Comparison of ENCODE assay signal across 9 cellular contexts in the genomic region with DNA sequence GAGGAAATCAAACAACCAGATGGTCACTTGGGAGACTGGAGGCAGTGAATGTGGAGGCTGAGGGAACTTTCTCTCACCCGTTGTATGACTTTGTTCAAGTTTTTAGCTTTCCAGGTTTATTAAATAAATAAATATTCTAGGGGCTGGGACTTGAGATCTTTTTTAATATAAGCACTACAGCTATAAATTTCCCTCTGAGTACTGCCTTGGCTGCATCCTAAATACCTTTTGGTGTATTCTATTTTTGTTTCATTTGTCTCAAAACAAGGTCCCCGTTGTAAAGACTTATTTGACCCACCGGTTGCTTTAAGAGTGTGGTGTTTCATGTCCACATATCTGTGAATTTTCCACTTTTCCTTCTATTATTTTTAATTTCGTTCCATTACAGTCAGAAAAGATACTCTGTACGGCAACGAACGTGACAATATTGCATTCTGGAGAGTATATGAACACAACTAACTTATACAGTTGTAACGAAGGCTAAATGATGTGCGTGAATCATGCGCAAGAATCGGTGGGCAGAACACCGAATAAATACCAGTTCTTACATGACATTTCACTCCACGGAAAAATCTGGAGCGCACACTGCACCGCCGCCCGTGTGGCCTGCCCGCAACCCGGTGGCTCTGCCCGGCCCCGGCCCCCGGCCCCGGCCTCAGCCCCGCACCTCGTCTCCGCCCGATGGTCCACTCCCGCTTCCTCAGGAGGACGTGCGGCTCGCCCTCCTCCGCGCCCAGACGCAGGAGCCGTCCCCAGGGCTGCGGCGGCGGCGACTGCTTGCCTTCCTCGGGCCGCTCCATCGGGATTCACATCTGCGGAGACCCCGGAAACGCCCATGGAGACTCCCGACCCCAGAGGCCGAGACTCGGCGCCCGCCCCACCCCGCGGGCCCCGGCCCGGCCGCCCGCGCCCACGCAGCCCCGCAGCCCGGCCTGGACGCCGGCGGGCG. TPM values are rescaled to one million over a fixed set of nuclear protein-coding genes. Genes with fewer than 3 reads are reported as not detected.
A peak's percentile ranks its signal among the peaks of the same experiment; 100 is the strongest.
DNase-seq lines count a peak whose midpoint lies in the region; ATAC-seq, FAIRE-seq and TF ChIP-seq lines count a peak whose summit lies in the region.
"Had no signal": no experiment of that assay in that cellular context is flagged by ENCODE, and none has a peak within 500 bp of the region (broad histone marks: within the 10 kb centered on the region; RNA-seq: fewer than 3 reads in every experiment).

No MANE protein-coding gene starts in this region.

- no peak overlapping the region for H3K56ac ChIP-seq in H1 (replicated peaks; ENCODE audit: insufficient read length, low read depth, low read length)

- no peak overlapping the region for H3K4ac ChIP-seq in H1 (replicated peaks; ENCODE audit: insufficient read length, low read depth, low read length)

- TF ChIP-seq POLR2A in H1 (IDR thresholded peaks at IDR 0.05; ENCODE audit: control extremely low read depth in 1 of 2, low read depth in 2 of 2, low read length in 2 of 2), result no peak

- no peak overlapping the region for H3K18ac ChIP-seq in H1 (ENCODE audit: extremely low read depth, low read length)

- TF ChIP-seq RAD21 in H1 (IDR thresholded peaks at IDR 0.05 in 1 of 2, conservative IDR thresholded peaks at IDR 0.05 in 1 of 2; ENCODE audit: low read depth in 2 of 2, low read length in 2 of 2), result no peak

- H3K4me1 ChIP-seq in RWPE2 (ENCODE audit: insufficient read depth, poor library complexity, severe bottlenecking) (no peaks in the 10 kb centered on the region), H1 (replicated peaks in 1 of 4; ENCODE audit: control insufficient read depth in 3 of 4, insufficient read depth in 4 of 4, low read length in 3 of 4) (peaks cover 2 to 9% (median 8%) of the 10 kb centered on the region in 4 experiments), muscle layer of colon (ENCODE audit: insufficient read depth, low read length) (peaks cover 18% of the 10 kb centered on the region)

- H2AFZ ChIP-seq in H1 (ENCODE audit: low read length), result no peak overlapping the region

- no peak overlapping the region for H4K5ac ChIP-seq in H1 (ENCODE audit: insufficient read length, low read depth, low read length)

- FAIRE-seq in H1 (lab: Jason Lieb, UNC), result no peak

- 53% methylated on average over 12 of the region's 64 CpGs; no CpG with 5 or more reads in 1 of the 2 experiments for WGBS in H1 (ENCODE audit: extremely low coverage in 1 of 2, insufficient coverage in 1 of 2, insufficient read length in 1 of 2, insufficient replicate concordance in 2 of 2, low coverage in 1 of 2, low lambda C conversion rate in 2 of 2, missing lambda C conversion rate in 1 of 2), 2 experiments

- H3K9ac ChIP-seq in H1 (replicated peaks in 1 of 4; ENCODE audit: extremely low read depth in 1 of 4, low read depth in 3 of 4, low read length in 3 of 4) (peak overlapping the region; percentile 5 to 79 (median 59); a peak in 5 of 7 replicates), muscle layer of colon (ENCODE audit: low read length) (no peak overlapping the region)

- H3K36me3 ChIP-seq in RWPE2 (ENCODE audit: low read depth) (peaks cover 16% of the 10 kb centered on the region), H1 (ENCODE audit: control insufficient read depth in 2 of 4, insufficient read depth in 4 of 4, low read length in 3 of 4) (peaks cover 0 to 6% (median 1%) of the 10 kb centered on the region in 4 experiments; a peak in 2 of 8 replicates), muscle layer of colon (ENCODE audit: insufficient read depth, low read length) (no peaks in the 10 kb centered on the region)

- H3K9me3 ChIP-seq in RWPE2 (ENCODE audit: severe bottlenecking) (peaks cover 7% of the 10 kb centered on the region), H1 (ENCODE audit: insufficient read depth in 2 of 2, low read depth in 1 of 2, low read length in 1 of 2) (peaks cover 0 to 3% of the 10 kb centered on the region in 2 experiments; a peak in 1 of 4 replicates), muscle layer of colon (ENCODE audit: low read length) (no peaks in the 10 kb centered on the region)

- H2AK5ac ChIP-seq in H1 (ENCODE audit: low read depth, low read length), result no peak overlapping the region

- H3K14ac ChIP-seq in H1 (ENCODE audit: insufficient read length), result no peak overlapping the region

- ATAC-seq in HG02981 (IDR thresholded peaks at IDR 0.05; ENCODE audit: unreplicated experiment) (peak; percentile 18), RWPE2 (ENCODE audit: low read depth) (no peak)
- ATAC-seq: HCT116 had no signal

- H3K27me3 ChIP-seq in RWPE2 (ENCODE audit: insufficient read depth, poor library complexity, severe bottlenecking) (no peaks in the 10 kb centered on the region), H1 (replicated peaks in 1 of 4; ENCODE audit: control insufficient read depth in 3 of 4, extremely low read depth in 1 of 4, insufficient read depth in 3 of 4, low read length in 3 of 4) (no peaks in the 10 kb centered on the region), muscle layer of colon (ENCODE audit: control insufficient read depth in 1 of 2, insufficient read depth in 2 of 2, low read length in 2 of 2) (no peaks in the 10 kb centered on the region)

- POLR2A ChIA-PET in H1 (lab: Charles Lee; ENCODE audit: partially characterized antibody), result interaction anchor here (0.6 to 2.8 kb wide), 14 partner anchors 9 to 157 kb away, joined by 3 to 8 read pairs (median 4); a partner anchor contains a TSS

- H3K79me1 ChIP-seq in H1 (ENCODE audit: low read depth, low read length), result 0 out of 2 replicates have a peak, but pooled peaks cover 2% of the 10 kb centered on the region

- H3K27ac ChIP-seq in RWPE2 (ENCODE audit: poor library complexity, severe bottlenecking) (peak overlapping the region; percentile 70), H1 (ENCODE audit: low read depth, low read length) (no peak overlapping the region), muscle layer of colon (ENCODE audit: low read depth, low read length) (peak overlapping the region; percentile 80)

- no peaks in the 10 kb centered on the region for H4K20me1 ChIP-seq in H1 (replicated peaks in 1 of 2; ENCODE audit: control insufficient read depth in 1 of 2, insufficient read depth in 2 of 2, low read length in 2 of 2)

- H3K23me2 ChIP-seq in H1 (ENCODE audit: low read depth, low read length), result peaks cover 12% of the 10 kb centered on the region

- no peak overlapping the region for H2BK15ac ChIP-seq in H1 (ENCODE audit: low read length)

- no peak overlapping the region for H2BK5ac ChIP-seq in H1 (ENCODE audit: low read depth, low read length)

- peak overlapping the region; percentile 85 for H4K8ac ChIP-seq in H1 (ENCODE audit: extremely low read depth, insufficient read depth, low read length)

- no peak overlapping the region for H2BK20ac ChIP-seq in H1 (ENCODE audit: low read length)

- CTCF ChIA-PET in H1 (lab: Charles Lee; ENCODE audit: partially characterized antibody), result interaction anchor here (1.3 kb wide), 1 partner anchor 18 kb away, joined by 6 read pairs; no protein-coding TSS in a partner anchor

- no peak overlapping the region for H2BK120ac ChIP-seq in H1 (replicated peaks; ENCODE audit: low read depth, low read length)

- no peak overlapping the region for H2BK12ac ChIP-seq in H1 (ENCODE audit: low read depth, low read length)

- H3K4me3 ChIP-seq in RWPE2 (ENCODE audit: severe bottlenecking) (peak overlapping the region; percentile 51), H1 (ENCODE audit: extremely low read depth in 1 of 4, insufficient read depth in 2 of 4, low read depth in 3 of 4, low read length in 4 of 4) (peak overlapping the region; percentile 64 to 89 (median 72)), muscle layer of colon (ENCODE audit: low read depth in 1 of 2, low read length in 2 of 2) (peak overlapping the region; percentile 66 to 77)

- no peak overlapping the region for H4K91ac ChIP-seq in H1 (replicated peaks; ENCODE audit: insufficient read length, low read length)

- peak overlapping the region; percentile 86 to 99 for H3K4me2 ChIP-seq in H1 (ENCODE audit: insufficient read depth in 1 of 2, low read depth in 2 of 2, low read length in 2 of 2)

- peaks cover 3 to 14% of the 10 kb centered on the region in 2 experiments; a peak in 2 of 4 replicates for H3K79me2 ChIP-seq in H1 (ENCODE audit: control insufficient read depth in 1 of 2, insufficient read depth in 2 of 2, low read length in 2 of 2)

- no peak overlapping the region for H3K23ac ChIP-seq in H1 (ENCODE audit: insufficient read length)

- no peak for TF ChIP-seq EP300 in H1 (IDR thresholded peaks at IDR 0.05; ENCODE audit: borderline replicate concordance in 1 of 2, low read depth in 2 of 2, low read length in 2 of 2)

- peak; percentile 11 for DNase-seq in stimulated activated CD4-positive, alpha-beta T cell treated with anti-CD3 and anti-CD28 coated beads, Interleukin-1b, Interleukin-23, amount 100 ng/mL, for 48 hours
- DNase-seq in stimulated activated CD4-positive, alpha-beta T cell treated with anti-CD3 and anti-CD28 coated beads, Interleukin-12 subunit alpha, Interleukin-12 subunit beta, amount 100 ng/mL, for 4 hours, result no peak
- no peak for DNase-seq in RWPE2 (ENCODE audit: low spot score)
- no peak for DNase-seq in H1 (ENCODE audit: low read depth in 1 of 2, low spot score in 2 of 2)
- no peak for DNase-seq in DMS153 (lab: John Stamatoyannopoulos, UW)
- no peak for DNase-seq in NCI-H2196 (lab: John Stamatoyannopoulos, UW; ENCODE audit: unreplicated experiment)

- TF ChIP-seq CTCF in RWPE2 (IDR thresholded peaks at IDR 0.05; ENCODE audit: poor library complexity, severe bottlenecking), result no peak
- TF ChIP-seq CTCF in H1 (IDR thresholded peaks at IDR 0.05; ENCODE audit: control extremely low read depth in 1 of 3, insufficient read depth in 1 of 3, low read depth in 1 of 3, low read length in 3 of 3), result no peak

RNA-seq across cellular contexts. Expression of a gene that starts 0.6 kb away (rescaled TPM):
- 44.6 and 45.2 TPM in 2 replicates for total RNA-seq in H1 (2021; fragmentation: NEBNext Ultra II Directional; extraction: Animal tissue kit (Norgen Biotek cat#: 25700))
- 31.4 and 58.8 TPM in 2 replicates for polyA plus RNA-seq in H1 (2011; rRNA removed)
- 46.5 TPM for polyA plus RNA-seq in H1 (2011; cell fraction: cytosol; rRNA removed)
- 107 TPM for polyA plus RNA-seq in H1 (2011; cell fraction: nucleus; rRNA removed)
- 34.1 to 36.9 TPM (median 35.8 TPM) in 4 replicates for polyA plus RNA-seq in H1 (2012, experiment 1 of 2)
- 34.9 TPM for polyA plus RNA-seq in H1 (2012, experiment 2 of 2)
- polyA plus RNA-seq in H1 (2013, experiment 1 of 2), result 26.8 TPM
- 25.1 TPM for polyA plus RNA-seq in H1 (2013, experiment 2 of 2)
- 82.5 and 105 TPM in 2 replicates for polyA minus RNA-seq in H1 (2011; rRNA and poly(A)+ RNA removed)
- 37.5 TPM for polyA minus RNA-seq in H1 (2011; cell fraction: cytosol; rRNA and poly(A)+ RNA removed)
- polyA minus RNA-seq in H1 (2011; cell fraction: nucleus; rRNA and poly(A)+ RNA removed), result 38.0 TPM

RNA-seq across cellular contexts. Expression of a gene that starts 58.1 kb away (rescaled TPM):
- 33.1 and 33.4 TPM in 2 replicates for total RNA-seq in H1 (2021; fragmentation: NEBNext Ultra II Directional; extraction: Animal tissue kit (Norgen Biotek cat#: 25700))
- polyA plus RNA-seq in H1 (2011; rRNA removed), result 6.4 and 8.4 TPM in 2 replicates
- 11.0 TPM for polyA plus RNA-seq in H1 (2011; cell fraction: cytosol; rRNA removed)
- polyA plus RNA-seq in H1 (2011; cell fraction: nucleus; rRNA removed), result 16.8 TPM
- 11.9 to 16.4 TPM (median 13.1 TPM) in 4 replicates for polyA plus RNA-seq in H1 (2012, experiment 1 of 2)
- polyA plus RNA-seq in H1 (2012, experiment 2 of 2), result 2.6 TPM
- 8.2 TPM for polyA plus RNA-seq in H1 (2013, experiment 1 of 2)
- polyA plus RNA-seq in H1 (2013, experiment 2 of 2), result 8.1 TPM
- 21.1 and 21.8 TPM in 2 replicates for polyA minus RNA-seq in H1 (2011; rRNA and poly(A)+ RNA removed)
- 21.1 TPM for polyA minus RNA-seq in H1 (2011; cell fraction: cytosol; rRNA and poly(A)+ RNA removed)
- polyA minus RNA-seq in H1 (2011; cell fraction: nucleus; rRNA and poly(A)+ RNA removed), result 28.4 TPM
